17 cellular contexts compared by ENCODE assay signal in the genomic region with DNA sequence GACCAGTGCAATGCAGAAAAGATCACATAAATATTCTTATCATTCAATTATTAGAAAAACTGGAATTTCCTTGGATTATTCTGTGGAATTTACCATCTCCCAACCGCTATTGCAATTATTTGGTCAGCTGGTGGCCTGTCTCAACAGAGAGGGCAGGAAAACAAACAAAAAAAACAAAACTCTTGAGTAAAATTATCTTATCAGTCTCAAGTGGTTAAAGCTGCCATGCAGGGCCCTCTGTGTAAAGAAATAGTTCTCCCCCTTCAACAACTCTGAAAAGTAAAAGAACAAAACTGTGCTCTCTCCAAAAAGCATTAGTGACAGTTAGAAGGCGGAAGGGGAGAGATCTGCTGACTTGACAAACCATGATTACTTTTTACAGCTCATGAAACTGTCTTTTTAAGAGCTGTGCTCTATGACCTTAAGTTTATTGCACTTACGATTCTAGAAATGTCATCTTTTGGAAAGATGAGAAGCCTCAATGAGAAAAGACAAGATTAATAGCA.
DNase-seq lines count a peak whose midpoint lies in the region; ATAC-seq, FAIRE-seq and TF ChIP-seq lines count a peak whose summit lies in the region.
"Had no signal": no experiment of that assay in that cellular context is flagged by ENCODE, and none has a peak within 500 bp of the region (broad histone marks: within the 10 kb centered on the region; RNA-seq: fewer than 3 reads in every experiment).

No MANE protein-coding gene starts in this region.

- FAIRE-seq in H1 (lab: Jason Lieb, UNC), result no peak
- FAIRE-seq: GM12878, kidney had no signal

- H3K56ac ChIP-seq in H1 (replicated peaks; ENCODE audit: insufficient read length, low read depth, low read length), result no peak overlapping the region

- no peaks in the 10 kb centered on the region for H3K9me3 Mint-ChIP-seq in nephron progenitor cell
- no peaks in the 10 kb centered on the region for H3K9me3 Mint-ChIP-seq in activated naive CD8-positive, alpha-beta T cell treated with anti-CD3 and anti-CD28 coated beads for 36 hours
- no peaks in the 10 kb centered on the region for H3K9me3 Mint-ChIP-seq in natural killer cell treated with Interleukin-12 subunit alpha and Interleukin-12 subunit beta and Interleukin-15 and Interleukin-18, amount 100 ng/mL, for 72 hours
- H3K9me3 Mint-ChIP-seq: activated naive CD8-positive, alpha-beta T cell treated with anti-CD3 and anti-CD28 coated beads, Interleukin-2, amount 10 ng/mL, durations not matched to agents 7 days and 5 days had no signal

- no peaks in the 10 kb centered on the region for H3K79me1 ChIP-seq in H1 (ENCODE audit: low read depth, low read length)

- no peak overlapping the region for H2AK5ac ChIP-seq in H1 (ENCODE audit: low read depth, low read length)

- H2BK20ac ChIP-seq in H1 (ENCODE audit: low read length), result no peak overlapping the region

- no peak overlapping the region for H3K23ac ChIP-seq in H1 (ENCODE audit: insufficient read length)

- H3K36me3 Mint-ChIP-seq in nephron progenitor cell (ENCODE audit: low read depth), result peaks cover 6% of the 10 kb centered on the region
- no peaks in the 10 kb centered on the region for H3K36me3 Mint-ChIP-seq in activated naive CD8-positive, alpha-beta T cell treated with anti-CD3 and anti-CD28 coated beads for 36 hours
- no peaks in the 10 kb centered on the region for H3K36me3 Mint-ChIP-seq in natural killer cell treated with Interleukin-12 subunit alpha and Interleukin-12 subunit beta and Interleukin-15 and Interleukin-18, amount 100 ng/mL, for 72 hours
- H3K36me3 Mint-ChIP-seq: activated naive CD8-positive, alpha-beta T cell treated with anti-CD3 and anti-CD28 coated beads, Interleukin-2, amount 10 ng/mL, durations not matched to agents 7 days and 5 days; naive B cell had no signal

- CTCF ChIA-PET in Panc1 (lab: Charles Lee) (no interaction called here), H1 (lab: Charles Lee; ENCODE audit: partially characterized antibody) (interaction anchor here (0.8 to 1.1 kb wide), 2 partner anchors 10 to 109 kb away, joined by 3 to 4 read pairs; no protein-coding TSS in a partner anchor)

- H3K27me3 Mint-ChIP-seq in nephron progenitor cell (ENCODE audit: low read depth, poor library complexity), result no peaks in the 10 kb centered on the region
- H3K27me3 Mint-ChIP-seq in activated naive CD8-positive, alpha-beta T cell treated with anti-CD3 and anti-CD28 coated beads for 36 hours, result no peaks in the 10 kb centered on the region
- H3K27me3 Mint-ChIP-seq in natural killer cell treated with Interleukin-12 subunit alpha and Interleukin-12 subunit beta and Interleukin-15 and Interleukin-18, amount 100 ng/mL, for 72 hours, result peaks cover 31 to 38% of the 10 kb centered on the region in 2 donors
- H3K27me3 Mint-ChIP-seq: naive B cell, T-helper 17 cell had no signal

- TF ChIP-seq CTCF in Panc1 (IDR thresholded peaks at IDR 0.05) (no peak), H1 (IDR thresholded peaks at IDR 0.05; ENCODE audit: control extremely low read depth in 1 of 3, insufficient read depth in 1 of 3, low read depth in 1 of 3, low read length in 3 of 3) (no peak), nephron progenitor cell (IDR thresholded peaks at IDR 0.05) (no peak)

- H3K79me2 ChIP-seq in Karpas-422 (ENCODE audit: low read length) (no peaks in the 10 kb centered on the region), H1 (ENCODE audit: control insufficient read depth in 1 of 2, insufficient read depth in 2 of 2, low read length in 2 of 2) (no peaks in the 10 kb centered on the region)

- no peak overlapping the region for H2BK12ac ChIP-seq in H1 (ENCODE audit: low read depth, low read length)

- peak overlapping the region; percentile 20; the same call in 1 of the 2 replicates for H2AFZ ChIP-seq in Karpas-422 (ENCODE audit: low read length)
- H2AFZ ChIP-seq in H1 (ENCODE audit: low read length), result no peak overlapping the region
- H2AFZ ChIP-seq: PC-9 had no signal

- no peak overlapping the region for H3K4ac ChIP-seq in H1 (replicated peaks; ENCODE audit: insufficient read length, low read depth, low read length)

- TF ChIP-seq EP300 in H1 (IDR thresholded peaks at IDR 0.05; ENCODE audit: borderline replicate concordance in 1 of 2, low read depth in 2 of 2, low read length in 2 of 2), result no peak

- no peaks in the 10 kb centered on the region for H3K9me3 ChIP-seq in Karpas-422 (ENCODE audit: low read length)
- H3K9me3 ChIP-seq in Panc1 (ENCODE audit: control insufficient read depth, insufficient read depth, low read depth, low read length), result no peaks in the 10 kb centered on the region
- no peaks in the 10 kb centered on the region for H3K9me3 ChIP-seq in H1 (ENCODE audit: insufficient read depth in 2 of 2, low read depth in 1 of 2, low read length in 1 of 2)
- H3K9me3 ChIP-seq: upper lobe of left lung had no signal

- no peak overlapping the region for H3K18ac ChIP-seq in H1 (ENCODE audit: extremely low read depth, low read length)

- H3K4me2 ChIP-seq in Karpas-422 (ENCODE audit: low read depth, low read length, poor library complexity, severe bottlenecking), result no peak overlapping the region
- H3K4me2 ChIP-seq in H1 (ENCODE audit: insufficient read depth in 1 of 2, low read depth in 2 of 2, low read length in 2 of 2), result no peak overlapping the region
- H3K4me2 ChIP-seq: PC-9 had no signal

- H3K4me1 ChIP-seq in Karpas-422 (ENCODE audit: low read length), result no peaks in the 10 kb centered on the region
- peaks cover 24% of the 10 kb centered on the region for H3K4me1 ChIP-seq in Panc1 (ENCODE audit: control insufficient read depth, insufficient read depth, low read length)
- H3K4me1 ChIP-seq in H1 (replicated peaks in 1 of 4; ENCODE audit: control insufficient read depth in 3 of 4, insufficient read depth in 4 of 4, low read length in 3 of 4), result peaks cover 0 to 7% (median under 1%) of the 10 kb centered on the region in 4 experiments; a peak in 2 of 7 replicates

- no peak for TF ChIP-seq POLR2A in H1 (IDR thresholded peaks at IDR 0.05; ENCODE audit: control extremely low read depth in 1 of 2, low read depth in 2 of 2, low read length in 2 of 2)

- peak; percentile 66 for ATAC-seq in Panc1
- ATAC-seq in natural killer cell treated with Interleukin-12 subunit alpha and Interleukin-12 subunit beta and Interleukin-15 and Interleukin-18, amount 100 ng/mL, for 72 hours, result no peak
- ATAC-seq: GM12878, T-helper 17 cell had no signal

- no peaks in the 10 kb centered on the region for H3K9me2 ChIP-seq in Karpas-422 (replicated peaks; ENCODE audit: insufficient read depth, low read length)

- no peak overlapping the region for H2BK120ac ChIP-seq in H1 (replicated peaks; ENCODE audit: low read depth, low read length)

- intact Hi-C loops in Panc1 (cut with micrococcal nuclease; ENCODE audit: unreplicated experiment), result no loop called here

- H3K27ac ChIP-seq in Karpas-422 (ENCODE audit: low read length) (no peak overlapping the region), Panc1 (ENCODE audit: low read length) (peak overlapping the region; percentile 83), H1 (ENCODE audit: low read depth, low read length) (no peak overlapping the region)
- H3K27ac ChIP-seq: C4-2B, PC-9 had no signal

- no peak overlapping the region for H2BK5ac ChIP-seq in H1 (ENCODE audit: low read depth, low read length)

- no peaks in the 10 kb centered on the region for H3K23me2 ChIP-seq in H1 (ENCODE audit: low read depth, low read length)

- no peak overlapping the region for H4K5ac ChIP-seq in H1 (ENCODE audit: insufficient read length, low read depth, low read length)

- H3K4me3 Mint-ChIP-seq in nephron progenitor cell, result no peak overlapping the region
- H3K4me3 Mint-ChIP-seq in activated naive CD8-positive, alpha-beta T cell treated with anti-CD3 and anti-CD28 coated beads for 36 hours, result no peak overlapping the region
- no peak overlapping the region for H3K4me3 Mint-ChIP-seq in natural killer cell treated with Interleukin-12 subunit alpha and Interleukin-12 subunit beta and Interleukin-15 and Interleukin-18, amount 100 ng/mL, for 72 hours
- H3K4me3 Mint-ChIP-seq: activated naive CD8-positive, alpha-beta T cell treated with anti-CD3 and anti-CD28 coated beads, Interleukin-2, amount 10 ng/mL, durations not matched to agents 7 days and 5 days; naive B cell; T-helper 17 cell had no signal

- H3K36me3 ChIP-seq in Karpas-422 (ENCODE audit: insufficient read depth, low read length) (no peaks in the 10 kb centered on the region), Panc1 (ENCODE audit: control insufficient read depth, insufficient read depth, low read length) (no peaks in the 10 kb centered on the region), H1 (ENCODE audit: control insufficient read depth in 2 of 4, insufficient read depth in 4 of 4, low read length in 3 of 4) (no peaks in the 10 kb centered on the region)
- H3K36me3 ChIP-seq: upper lobe of left lung had no signal

- 82% methylated on average over 3 of the region's 3 CpGs; no CpG with 5 or more reads in 1 of the 2 experiments for WGBS in H1 (ENCODE audit: extremely low coverage in 1 of 2, insufficient coverage in 1 of 2, insufficient read length in 1 of 2, insufficient replicate concordance in 2 of 2, low coverage in 1 of 2, low lambda C conversion rate in 2 of 2, missing lambda C conversion rate in 1 of 2), 2 experiments

- no peaks in the 10 kb centered on the region for H3K27me3 ChIP-seq in Karpas-422 (ENCODE audit: low read length)
- no peaks in the 10 kb centered on the region for H3K27me3 ChIP-seq in Panc1 (ENCODE audit: control insufficient read depth, insufficient read depth, low read length)
- no peaks in the 10 kb centered on the region for H3K27me3 ChIP-seq in H1 (replicated peaks in 1 of 4; ENCODE audit: control insufficient read depth in 3 of 4, extremely low read depth in 1 of 4, insufficient read depth in 3 of 4, low read length in 3 of 4)
- H3K27me3 ChIP-seq: upper lobe of left lung had no signal

- H4K20me1 ChIP-seq in Karpas-422 (ENCODE audit: insufficient read depth, low read depth, low read length) (no peaks in the 10 kb centered on the region), H1 (replicated peaks in 1 of 2; ENCODE audit: control insufficient read depth in 1 of 2, insufficient read depth in 2 of 2, low read length in 2 of 2) (no peaks in the 10 kb centered on the region)

- H4K8ac ChIP-seq in H1 (ENCODE audit: extremely low read depth, insufficient read depth, low read length), result no peak overlapping the region

- DNase-seq in Karpas-422 (no peak), Panc1 (ENCODE audit: low read depth, low spot score) (no peak), H1 (ENCODE audit: low read depth in 1 of 2, low spot score in 2 of 2) (no peak), nephron progenitor cell (no peak), AG08396 (ENCODE audit: low spot score) (no peak), COLO668 (lab: John Stamatoyannopoulos, UW; ENCODE audit: unreplicated experiment) (no peak)
- no peak for DNase-seq in activated naive CD8-positive, alpha-beta T cell treated with anti-CD3 and anti-CD28 coated beads for 36 hours
- DNase-seq in natural killer cell treated with Interleukin-12 subunit alpha and Interleukin-12 subunit beta and Interleukin-15 and Interleukin-18, amount 100 ng/mL, for 72 hours (ENCODE audit: low spot score), result no peak
- DNase-seq: activated CD4-positive, alpha-beta T cell treated with anti-CD3 and anti-CD28 coated beads for 48 hours; activated naive CD8-positive, alpha-beta T cell treated with anti-CD3 and anti-CD28 coated beads, Interleukin-2, amount 10 ng/mL, durations not matched to agents 7 days and 5 days; kidney; naive B cell; PC-9; T-helper 17 cell; upper lobe of left lung had no signal

- BruUV-seq in Panc1 (replicated peaks; lab: Mats Ljungman, UMichigan), result no TSS peak

- no peak overlapping the region for H3K4me3 ChIP-seq in Karpas-422 (ENCODE audit: low read length)
- H3K4me3 ChIP-seq in Panc1 (ENCODE audit: low read depth in 2 of 2, low read length in 2 of 2), result no peak overlapping the region
- no peak overlapping the region for H3K4me3 ChIP-seq in H1 (ENCODE audit: extremely low read depth in 1 of 4, insufficient read depth in 2 of 4, low read depth in 3 of 4, low read length in 4 of 4)
- H3K4me3 ChIP-seq: GM12878, PC-9, upper lobe of left lung had no signal

- H2BK15ac ChIP-seq in H1 (ENCODE audit: low read length), result no peak overlapping the region

- H3K27ac Mint-ChIP-seq in nephron progenitor cell, result peak overlapping the region; percentile 78
- H3K27ac Mint-ChIP-seq in activated naive CD8-positive, alpha-beta T cell treated with anti-CD3 and anti-CD28 coated beads for 36 hours, result no peak overlapping the region
- no peak overlapping the region for H3K27ac Mint-ChIP-seq in natural killer cell treated with Interleukin-12 subunit alpha and Interleukin-12 subunit beta and Interleukin-15 and Interleukin-18, amount 100 ng/mL, for 72 hours
- H3K27ac Mint-ChIP-seq: activated naive CD8-positive, alpha-beta T cell treated with anti-CD3 and anti-CD28 coated beads, Interleukin-2, amount 10 ng/mL, durations not matched to agents 7 days and 5 days; T-helper 17 cell had no signal

- no peak overlapping the region for H3K14ac ChIP-seq in H1 (ENCODE audit: insufficient read length)

- H3K4me1 Mint-ChIP-seq in nephron progenitor cell, result peaks cover 58% of the 10 kb centered on the region
- H3K4me1 Mint-ChIP-seq in activated naive CD8-positive, alpha-beta T cell treated with anti-CD3 and anti-CD28 coated beads for 36 hours, result no peaks in the 10 kb centered on the region
- peaks cover 8 to 15% of the 10 kb centered on the region in 2 donors for H3K4me1 Mint-ChIP-seq in natural killer cell treated with Interleukin-12 subunit alpha and Interleukin-12 subunit beta and Interleukin-15 and Interleukin-18, amount 100 ng/mL, for 72 hours (ENCODE audit: low read depth in 2 of 2)

- H3K9ac ChIP-seq in Karpas-422 (ENCODE audit: low read length) (no peak overlapping the region), H1 (replicated peaks in 1 of 4; ENCODE audit: extremely low read depth in 1 of 4, low read depth in 3 of 4, low read length in 3 of 4) (no peak overlapping the region)

- POLR2A ChIA-PET in Panc1 (lab: Charles Lee), result no interaction called here
- POLR2A ChIA-PET in H1 (lab: Charles Lee; ENCODE audit: partially characterized antibody), result interaction anchor here (2.9 kb wide), 1 partner anchor 9 kb away, joined by 8 read pairs; no protein-coding TSS in a partner anchor

- no peak overlapping the region for H4K91ac ChIP-seq in H1 (replicated peaks; ENCODE audit: insufficient read length, low read length)

- in situ Hi-C loops in Panc1 (cut with HindIII; ENCODE audit: low pct_unique_long_range_greater_than_20kb, low sequenced_read_pairs), result no loop called here

- no peak for TF ChIP-seq RAD21 in H1 (IDR thresholded peaks at IDR 0.05 in 1 of 2, conservative IDR thresholded peaks at IDR 0.05 in 1 of 2; ENCODE audit: low read depth in 2 of 2, low read length in 2 of 2)
